In genomic region chr6:147222160-147222838, GRCh38 we compare ENCODE assay signal across 8 cellular contexts. TPM values are rescaled to one million over a fixed set of nuclear protein-coding genes. Genes with fewer than 3 reads are reported as not detected.
DNase-seq lines count a peak whose midpoint lies in the region; ATAC-seq, FAIRE-seq and TF ChIP-seq lines count a peak whose summit lies in the region.

No MANE protein-coding gene starts in this region.

- H3K27me3 ChIP-seq in K562 (ENCODE audit: control insufficient read depth in 2 of 2, insufficient read depth in 2 of 2, low read length in 2 of 2), result no peaks in the 10 kb centered on the region

- H3K4me3 Mint-ChIP-seq in memory B cell, result no peak overlapping the region

- H3K4me2 ChIP-seq in K562 (ENCODE audit: insufficient read depth, low read length), result peak overlapping the region; percentile 57

- in situ Hi-C loops in K562 (cut with MboI), result loop anchor here (25.0 kb wide), 1 partner anchor 335 kb away; no protein-coding TSS in a partner anchor

- H3K4me1 Mint-ChIP-seq in memory B cell, result peaks cover 30% of the 10 kb centered on the region

- POLR2A ChIA-PET in K562 (lab: Yijun Ruan, JAX), result interaction anchor here (0.8 to 1.8 kb wide), 9 partner anchors 8 to 348 kb away, joined by 3 to 7 read pairs (median 3); no protein-coding TSS in a partner anchor

- peak; percentile 24 to 69 (median 61); a peak in 5 of 6 replicates for TF ChIP-seq CTCF in K562 (IDR thresholded peaks at IDR 0.05 in 2 of 3, conservative IDR thresholded peaks at IDR 0.05 in 1 of 3; ENCODE audit: insufficient read depth in 2 of 3, low read depth in 1 of 3, low read length in 3 of 3)

- no peaks in the 10 kb centered on the region for H3K9me3 ChIP-seq in K562 (replicated peaks; ENCODE audit: control insufficient read depth, insufficient read depth, low read depth, low read length)

- H3K27me3 Mint-ChIP-seq in memory B cell, result no peaks in the 10 kb centered on the region

- H4K20me1 ChIP-seq in K562 (replicated peaks; ENCODE audit: control insufficient read depth, insufficient read depth, low read length), result no peaks in the 10 kb centered on the region

- peak; percentile 91 for TF ChIP-seq EP300 in K562 (IDR thresholded peaks at IDR 0.05; ENCODE audit: low read length)

- H3K9ac ChIP-seq in K562 (ENCODE audit: insufficient read depth in 1 of 2, low read depth in 2 of 2, low read length in 2 of 2), result peak overlapping the region in 1 of 2 experiments; percentile 46; a peak in 2 of 4 replicates

- peaks cover 95% of the 10 kb centered on the region for H3K36me3 ChIP-seq in K562 (ENCODE audit: control insufficient read depth, insufficient read depth, low read length)

- H3K27ac Mint-ChIP-seq in memory B cell, result no peak overlapping the region

- peak; percentile 92 for FAIRE-seq in K562 (lab: Jason Lieb, UNC)

- H3K27ac ChIP-seq in K562 (ENCODE audit: extremely low read depth, low read depth, low read length), result peak overlapping the region; percentile 64

- TF ChIP-seq RAD21 in K562 (CRISPR knock-in tag; conservative IDR thresholded peaks at IDR 0.05 in 1 of 2, IDR thresholded peaks at IDR 0.05 in 1 of 2), result peak; percentile 47 to 48

- H3K9me3 Mint-ChIP-seq in memory B cell, result no peaks in the 10 kb centered on the region

- intact Hi-C loops in K562 (cut with micrococcal nuclease), result loop anchor here (1.0 to 5.0 kb wide), 2 partner anchors 13 to 365 kb away; no protein-coding TSS in a partner anchor

- ATAC-seq in HG03342 (IDR thresholded peaks at IDR 0.05; ENCODE audit: unreplicated experiment) (peak; percentile 67), K562 (peak; percentile 84), memory B cell (ENCODE audit: low read depth) (peak; percentile 53), HG02588 (IDR thresholded peaks at IDR 0.05; ENCODE audit: unreplicated experiment) (no peak)

- H3K79me2 ChIP-seq in K562 (ENCODE audit: control insufficient read depth, insufficient read depth, low read length), result peaks cover 100% of the 10 kb centered on the region

- peaks cover 4 to 59% of the 10 kb centered on the region in 2 experiments; a peak in 3 of 5 replicates for H3K4me1 ChIP-seq in K562 (replicated peaks in 1 of 2; ENCODE audit: control insufficient read depth in 2 of 2, insufficient read depth in 2 of 2, low read length in 2 of 2)

- peaks cover 14% of the 10 kb centered on the region for H3K36me3 Mint-ChIP-seq in memory B cell

- TF ChIP-seq POLR2A in K562 (conservative IDR thresholded peaks at IDR 0.05), result no peak; the same call in 1 of the 2 replicates

- H2AFZ ChIP-seq in K562 (ENCODE audit: low read depth, low read length), result no peak overlapping the region

- DNase-seq in EL (peak; percentile 27), K562 (ENCODE audit: extremely low read depth in 1 of 4, low spot score in 3 of 4) (peak; percentile 26 to 92 (median 56)), memory B cell (ENCODE audit: low spot score in 2 of 2) (no peak), Ammon's horn (ENCODE audit: low spot score) (no peak), NCI-H187 treated with DMSO at 0.1 percent for 48 hours (lab: John Stamatoyannopoulos, UW) (no peak)
- DNase-seq in activated naive CD4-positive, alpha-beta T cell treated with Interleukin-2 at 50 U/mL for 16 hours, result no peak

- H3K4me3 ChIP-seq in K562, result no peak overlapping the region; the same call in 1 of the 2 replicates

- CTCF ChIA-PET in K562 (lab: Yijun Ruan, JAX; ENCODE audit: low intra/inter-chr PET ratio), result interaction anchor here (1.1 to 2.4 kb wide), 2 partner anchors 320 to 364 kb away, joined by 4 to 8 read pairs; no protein-coding TSS in a partner anchor

- WGBS in K562 (ENCODE audit: insufficient coverage, low coverage, missing lambda C conversion rate), result under 1% methylated on average over 4 of the region's 4 CpGs

- H3K9me1 ChIP-seq in K562 (ENCODE audit: control insufficient read depth, insufficient read depth, low read length), result no peaks in the 10 kb centered on the region

- BruUV-seq in K562 (replicated peaks; lab: Mats Ljungman, UMichigan), result TSS peak; percentile 2

TF ChIP-seq in K562, 482 proteins besides CTCF, POLR2A, EP300 and RAD21 (continues in another document):
- TF ChIP-seq CREB5 (CRISPR knock-in tag; IDR thresholded peaks at IDR 0.05) (no peak), ZSCAN29 (IDR thresholded peaks at IDR 0.05) (no peak), JUND (IDR thresholded peaks at IDR 0.05; ENCODE audit: borderline replicate concordance, low read depth, low read length) (peak; percentile 72; the same call in 1 of the 2 replicates), JUND (tag; IDR thresholded peaks at IDR 0.05; ENCODE audit: borderline replicate concordance, low read depth, low read length) (peak; percentile 67; the same call in 2 of the 3 replicates), PHF20 (IDR thresholded peaks at IDR 0.05; ENCODE audit: partially characterized antibody) (no peak), RFX7 (CRISPR knock-in tag; IDR thresholded peaks at IDR 0.05) (no peak), GABPB2 (CRISPR knock-in tag; conservative IDR thresholded peaks at IDR 0.05) (no peak), CBFB (CRISPR knock-in tag; IDR thresholded peaks at IDR 0.05) (no peak), SIN3A (IDR thresholded peaks at IDR 0.05; ENCODE audit: borderline replicate concordance in 2 of 2, control insufficient read depth in 1 of 2, low read depth in 2 of 2, low read length in 2 of 2) (no peak), RBM39 (optimal IDR thresholded peaks at IDR 0.05; ENCODE audit: low read depth, low read length) (no peak), SRSF3 (IDR thresholded peaks at IDR 0.05; ENCODE audit: insufficient read depth, low read length) (no peak)
- TF ChIP-seq, protein P1, sequence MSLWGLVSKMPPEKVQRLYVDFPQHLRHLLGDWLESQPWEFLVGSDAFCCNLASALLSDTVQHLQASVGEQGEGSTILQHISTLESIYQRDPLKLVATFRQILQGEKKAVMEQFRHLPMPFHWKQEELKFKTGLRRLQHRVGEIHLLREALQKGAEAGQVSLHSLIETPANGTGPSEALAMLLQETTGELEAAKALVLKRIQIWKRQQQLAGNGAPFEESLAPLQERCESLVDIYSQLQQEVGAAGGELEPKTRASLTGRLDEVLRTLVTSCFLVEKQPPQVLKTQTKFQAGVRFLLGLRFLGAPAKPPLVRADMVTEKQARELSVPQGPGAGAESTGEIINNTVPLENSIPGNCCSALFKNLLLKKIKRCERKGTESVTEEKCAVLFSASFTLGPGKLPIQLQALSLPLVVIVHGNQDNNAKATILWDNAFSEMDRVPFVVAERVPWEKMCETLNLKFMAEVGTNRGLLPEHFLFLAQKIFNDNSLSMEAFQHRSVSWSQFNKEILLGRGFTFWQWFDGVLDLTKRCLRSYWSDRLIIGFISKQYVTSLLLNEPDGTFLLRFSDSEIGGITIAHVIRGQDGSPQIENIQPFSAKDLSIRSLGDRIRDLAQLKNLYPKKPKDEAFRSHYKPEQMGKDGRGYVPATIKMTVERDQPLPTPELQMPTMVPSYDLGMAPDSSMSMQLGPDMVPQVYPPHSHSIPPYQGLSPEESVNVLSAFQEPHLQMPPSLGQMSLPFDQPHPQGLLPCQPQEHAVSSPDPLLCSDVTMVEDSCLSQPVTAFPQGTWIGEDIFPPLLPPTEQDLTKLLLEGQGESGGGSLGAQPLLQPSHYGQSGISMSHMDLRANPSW (CRISPR knock-in tag; IDR thresholded peaks at IDR 0.05), result peak; percentile 52; the same call in 1 of the 2 replicates
- TF ChIP-seq, protein P2, sequence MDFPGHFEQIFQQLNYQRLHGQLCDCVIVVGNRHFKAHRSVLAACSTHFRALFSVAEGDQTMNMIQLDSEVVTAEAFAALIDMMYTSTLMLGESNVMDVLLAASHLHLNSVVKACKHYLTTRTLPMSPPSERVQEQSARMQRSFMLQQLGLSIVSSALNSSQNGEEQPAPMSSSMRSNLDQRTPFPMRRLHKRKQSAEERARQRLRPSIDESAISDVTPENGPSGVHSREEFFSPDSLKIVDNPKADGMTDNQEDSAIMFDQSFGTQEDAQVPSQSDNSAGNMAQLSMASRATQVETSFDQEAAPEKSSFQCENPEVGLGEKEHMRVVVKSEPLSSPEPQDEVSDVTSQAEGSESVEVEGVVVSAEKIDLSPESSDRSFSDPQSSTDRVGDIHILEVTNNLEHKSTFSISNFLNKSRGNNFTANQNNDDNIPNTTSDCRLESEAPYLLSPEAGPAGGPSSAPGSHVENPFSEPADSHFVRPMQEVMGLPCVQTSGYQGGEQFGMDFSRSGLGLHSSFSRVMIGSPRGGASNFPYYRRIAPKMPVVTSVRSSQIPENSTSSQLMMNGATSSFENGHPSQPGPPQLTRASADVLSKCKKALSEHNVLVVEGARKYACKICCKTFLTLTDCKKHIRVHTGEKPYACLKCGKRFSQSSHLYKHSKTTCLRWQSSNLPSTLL (IDR thresholded peaks at IDR 0.05), result no peak; the same call in 1 of the 2 replicates

RNA-seq across cellular contexts. Expression of gene STXBP5, which starts 18.1 kb away (rescaled TPM):
- total RNA-seq in K562 (2011; cell fraction: chromatin; rRNA removed; ENCODE audit: low replicate concordance), result 282 and 467 TPM in 2 replicates
- total RNA-seq in K562 (2011; cell fraction: nucleolus; rRNA removed), result 111 and 113 TPM in 2 replicates
- total RNA-seq in K562 (2011; cell fraction: nucleoplasm; rRNA removed), result 160 and 217 TPM in 2 replicates
- total RNA-seq in K562 (2014; rRNA removed) (50.1 and 60.1 TPM in 2 replicates), K562 (2014; rRNA removed; fragmentation: Illumina TruSeq; extraction: Trizol) (114 and 158 TPM in 2 replicates), K562 (2015; rRNA removed; fragmentation: Illumina TruSeq; extraction: Trizol) (144 and 155 TPM in 2 replicates), K562 (2021) (98.8 and 115 TPM in 2 replicates)
- polyA plus RNA-seq in K562 (2011; rRNA removed) (128 and 172 TPM in 2 replicates), K562 (2014; fragmentation: Illumina TruSeq; extraction: Trizol) (71.5 and 82.1 TPM in 2 replicates), K562 (2014; fragmentation: Nextera tagmentation; extraction: Ambion mirVana) (10 to 100 TPM; 23.3 to 23.9 TPM), K562 (2014; rRNA removed) (49.6 and 60.5 TPM in 2 replicates)
- 42.0 and 63.5 TPM in 2 replicates for polyA plus RNA-seq in K562 (2011; cell fraction: cytosol; rRNA removed)
- 254 and 270 TPM in 2 replicates for polyA plus RNA-seq in K562 (2011; cell fraction: nucleus; rRNA removed)
- 56.3 and 84.9 TPM in 2 replicates for polyA plus RNA-seq in K562 (2012)
- polyA minus RNA-seq in K562 (2011; rRNA and poly(A)+ RNA removed), result 447 and 452 TPM in 2 replicates
- polyA minus RNA-seq in K562 (2011; cell fraction: cytosol; rRNA and poly(A)+ RNA removed), result 96.1 and 167 TPM in 2 replicates
- 374 and 571 TPM in 2 replicates for polyA minus RNA-seq in K562 (2011; cell fraction: nucleus; rRNA and poly(A)+ RNA removed)

Comparison
In these comparisons a context has a peak if more than half of its experiments do, and no peak if none do; other contexts are left out.
1. DNase-seq: peak in EL (single experiment) and K562 (4 of 4); none in memory B cell (0 of 2), Ammon's horn (single experiment), NCI-H187 treated with DMSO at 0.1 percent for 48 hours (single experiment) and activated naive CD4-positive, alpha-beta T cell treated with Interleukin-2 at 50 U/mL for 16 hours (single experiment).